ENCODE assay signal across 18 cellular contexts in the genomic region with DNA sequence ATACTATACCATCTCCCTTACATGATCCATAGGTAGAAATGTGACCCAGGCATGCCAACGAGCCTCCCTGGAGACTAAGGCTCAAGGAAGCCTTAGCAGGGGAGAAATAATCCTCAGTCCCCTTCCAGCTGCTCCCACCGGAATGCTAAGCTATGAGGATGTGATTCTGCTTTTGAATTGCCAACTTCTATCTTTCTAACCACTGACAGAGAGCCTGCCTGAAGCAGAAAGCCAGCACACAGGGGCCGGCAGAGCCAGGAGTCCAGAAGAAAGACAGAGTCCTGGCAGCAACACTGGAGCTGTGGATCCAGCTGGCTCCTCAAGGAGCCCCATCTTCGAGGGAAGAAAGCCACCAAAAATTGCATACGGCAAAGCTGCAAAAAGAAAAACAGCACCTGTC.
DNase-seq lines count a peak whose midpoint lies in the region; ATAC-seq and TF ChIP-seq lines count a peak whose summit lies in the region.
"Had no signal": no experiment of that assay in that cellular context is flagged by ENCODE, and none has a peak within 500 bp of the region (broad histone marks: within the 10 kb centered on the region; RNA-seq: fewer than 3 reads in every experiment).

No MANE protein-coding gene starts in this region.

- intact Hi-C loops in Right ventricle myocardium superior (cut with DNase I) = no loop called here
- intact Hi-C loops in left ventricle myocardium inferior (cut with micrococcal nuclease) = no loop called here
- intact Hi-C loops in psoas muscle (cut with DNase I) = no loop called here

- 13 to 42% (median 18%) methylated on average over 5 of the region's 5 CpGs for WGBS in psoas muscle, 3 donors

- H3K27me3 ChIP-seq in right atrium auricular region = no peaks in the 10 kb centered on the region
- H3K27me3 ChIP-seq in left ventricle myocardium inferior (ENCODE audit: low read depth) = peaks cover 11% of the 10 kb centered on the region
- H3K27me3 ChIP-seq in psoas muscle (ENCODE audit: insufficient read depth in 3 of 3, low read length in 2 of 3) = no peaks in the 10 kb centered on the region
- H3K27me3 ChIP-seq in MG63 = no peaks in the 10 kb centered on the region
- H3K27me3 ChIP-seq: BE2C had no signal

- H3K4me1 ChIP-seq in right atrium auricular region (no peaks in the 10 kb centered on the region), left ventricle myocardium inferior (no peaks in the 10 kb centered on the region), psoas muscle (no peaks in the 10 kb centered on the region)

- ATAC-seq in Right ventricle myocardium superior (ENCODE audit: poor library complexity) (peak; percentile 79), psoas muscle (no peak), HG03439 (IDR thresholded peaks at IDR 0.05; ENCODE audit: unreplicated experiment) (no peak), HG03342 (IDR thresholded peaks at IDR 0.05; ENCODE audit: unreplicated experiment) (no peak)

- TF ChIP-seq CTCF in right atrium auricular region (IDR thresholded peaks at IDR 0.05) = no peak
- TF ChIP-seq CTCF in left ventricle myocardium inferior (IDR thresholded peaks at IDR 0.05; ENCODE audit: borderline replicate concordance) = no peak
- TF ChIP-seq CTCF in psoas muscle (IDR thresholded peaks at IDR 0.05) = no peak

- H3K9me3 ChIP-seq in right atrium auricular region (no peaks in the 10 kb centered on the region), left ventricle myocardium inferior (replicated peaks) (no peaks in the 10 kb centered on the region), psoas muscle (no peaks in the 10 kb centered on the region), MG63 (no peaks in the 10 kb centered on the region)
- H3K9me3 ChIP-seq: BE2C had no signal

- H3K27ac ChIP-seq in right atrium auricular region = no peak overlapping the region
- no peak overlapping the region for H3K27ac ChIP-seq in left ventricle myocardium inferior (replicated peaks)
- H3K27ac ChIP-seq in psoas muscle = no peak overlapping the region
- H3K27ac ChIP-seq: SK-N-MC had no signal

- DNase-seq in Right ventricle myocardium superior = peak; percentile 59
- DNase-seq in right atrium auricular region (ENCODE audit: low spot score) = no peak
- peak; percentile 37 for DNase-seq in left ventricle myocardium inferior
- peak; percentile 33 to 57 for DNase-seq in psoas muscle
- no peak for DNase-seq in MG63
- DNase-seq: BE2C, EL, H7, Kasumi-1, NCI-H1417, NCI-H187 treated with DMSO at 0.1 percent for 48 hours, NCI-H2107, NCI-H446 treated with DMSO at 0.1 percent for 48 hours, SHP77, SW 1271 had no signal

- H3K4me3 ChIP-seq in right atrium auricular region (no peak overlapping the region), left ventricle myocardium inferior (no peak overlapping the region), psoas muscle (no peak overlapping the region), MG63 (no peak overlapping the region)
- H3K4me3 ChIP-seq: SK-N-MC had no signal

- H3K36me3 ChIP-seq in right atrium auricular region = no peaks in the 10 kb centered on the region
- H3K36me3 ChIP-seq in left ventricle myocardium inferior = no peaks in the 10 kb centered on the region
- H3K36me3 ChIP-seq in psoas muscle (ENCODE audit: insufficient read depth in 1 of 2, low read depth in 1 of 2) = no peaks in the 10 kb centered on the region
- H3K36me3 ChIP-seq in MG63 = no peaks in the 10 kb centered on the region
- H3K36me3 ChIP-seq: BE2C had no signal

Comparison
In these comparisons a context has a peak if more than half of its experiments do, and no peak if none do; other contexts are left out.
1. DNase-seq: peak in Right ventricle myocardium superior (single experiment), left ventricle myocardium inferior (single experiment) and psoas muscle (2 of 2); none in right atrium auricular region (single experiment) and MG63 (single experiment).